8 cellular contexts compared by ENCODE assay signal in the genomic region with DNA sequence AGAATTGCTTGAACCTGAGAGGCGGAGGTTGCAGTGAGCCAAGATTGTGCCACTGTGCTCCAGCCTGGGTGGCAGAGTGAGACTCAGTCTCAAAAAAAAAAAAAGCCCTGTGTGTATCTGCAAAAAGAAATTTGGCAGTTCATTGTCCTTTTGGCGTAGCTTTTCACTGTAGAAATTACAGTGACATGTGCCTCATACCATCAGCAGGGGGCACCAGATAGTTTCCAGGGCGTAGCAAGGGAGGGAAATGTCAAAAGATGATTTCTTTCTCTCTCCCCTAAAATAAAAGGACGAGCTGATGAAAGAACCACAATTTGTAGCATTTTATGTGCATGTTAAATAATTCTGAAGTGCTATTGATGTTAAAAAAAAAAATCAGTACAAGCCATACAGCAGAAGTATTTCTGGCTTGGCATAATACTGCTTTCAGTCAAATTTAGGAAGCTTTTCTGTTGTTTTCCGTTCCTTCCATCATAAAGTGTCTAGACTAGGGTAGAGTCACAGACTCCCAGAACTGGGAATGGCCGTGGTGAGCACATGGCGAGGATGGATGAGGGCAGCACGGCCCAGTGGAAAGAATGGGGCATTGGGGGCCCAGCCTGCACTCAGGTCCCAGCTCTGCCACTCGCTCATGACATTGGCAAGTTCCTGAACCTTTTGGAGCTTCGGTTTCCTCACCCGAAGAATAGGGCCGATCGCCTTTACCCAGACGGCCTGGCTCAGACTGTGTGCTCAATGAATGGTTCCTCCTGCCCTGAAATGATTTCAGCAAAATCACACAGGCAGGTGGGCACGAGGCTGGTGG. TPM values are rescaled to one million over a fixed set of nuclear protein-coding genes. Genes with fewer than 3 reads are reported as not detected.
DNase-seq lines count a peak whose midpoint lies in the region; ATAC-seq and TF ChIP-seq lines count a peak whose summit lies in the region.

No MANE protein-coding gene starts in this region.

- no peaks in the 10 kb centered on the region for H3K27me3 ChIP-seq in CD8-positive, alpha-beta memory T cell (ENCODE audit: insufficient read depth, low read length, poor library complexity, severe bottlenecking)
- H3K27me3 ChIP-seq in Panc1 (ENCODE audit: control insufficient read depth, insufficient read depth, low read length) (no peaks in the 10 kb centered on the region), foreskin keratinocyte (no peaks in the 10 kb centered on the region), prostate gland (replicated peaks; ENCODE audit: insufficient read depth) (no peaks in the 10 kb centered on the region)

- ATAC-seq in Panc1 (no peak), foreskin keratinocyte (no peak), HG02759 (IDR thresholded peaks at IDR 0.05; ENCODE audit: unreplicated experiment) (no peak)

- H3K36me3 Mint-ChIP-seq in CD8-positive, alpha-beta memory T cell = peaks cover 0 to 28% (median 2%) of the 10 kb centered on the region in 3 donors
- H3K36me3 Mint-ChIP-seq in HFFc6 (ENCODE audit: low read depth) = peaks cover 8% of the 10 kb centered on the region
- peaks cover 57% of the 10 kb centered on the region for H3K36me3 Mint-ChIP-seq in activated T-helper 2 cell treated with anti-CD3 and anti-CD28 coated beads, Interferon-gamma antibody, Interleukin-2, Interleukin-4, amounts not matched to agents 10 μg/mL and 5 μg/mL and 100 μg/mL, durations not matched to agents 14 hours and 24 hours and 36 hours (ENCODE audit: low read depth)

- WGBS in prostate gland = 61% methylated on average over 15 of the region's 15 CpGs

- peaks cover 66 to 82% (median 80%) of the 10 kb centered on the region in 3 donors for H3K4me1 Mint-ChIP-seq in CD8-positive, alpha-beta memory T cell
- H3K4me1 Mint-ChIP-seq in HFFc6 (ENCODE audit: low read depth) = peaks cover 34% of the 10 kb centered on the region
- H3K4me1 Mint-ChIP-seq in activated T-helper 2 cell treated with anti-CD3 and anti-CD28 coated beads, Interferon-gamma antibody, Interleukin-2, Interleukin-4, amounts not matched to agents 10 μg/mL and 5 μg/mL and 100 μg/mL, durations not matched to agents 14 hours and 24 hours and 36 hours (ENCODE audit: low read depth) = peaks cover 59% of the 10 kb centered on the region

- no peaks in the 10 kb centered on the region for H3K9me3 ChIP-seq in CD8-positive, alpha-beta memory T cell (ENCODE audit: low read length)
- H3K9me3 ChIP-seq in Panc1 (ENCODE audit: control insufficient read depth, insufficient read depth, low read depth, low read length) = no peaks in the 10 kb centered on the region
- no peaks in the 10 kb centered on the region for H3K9me3 ChIP-seq in prostate gland

- peak overlapping the region; percentile 46 to 95 (median 78) for H3K4me3 Mint-ChIP-seq in CD8-positive, alpha-beta memory T cell
- peak overlapping the region; percentile 95 for H3K4me3 Mint-ChIP-seq in HFFc6
- H3K4me3 Mint-ChIP-seq in activated T-helper 2 cell treated with anti-CD3 and anti-CD28 coated beads, Interferon-gamma antibody, Interleukin-2, Interleukin-4, amounts not matched to agents 10 μg/mL and 5 μg/mL and 100 μg/mL, durations not matched to agents 14 hours and 24 hours and 36 hours (ENCODE audit: low read depth) = peak overlapping the region; percentile 96

- BruUV-seq in Panc1 (replicated peaks; lab: Mats Ljungman, UMichigan) = no TSS peak

- in situ Hi-C loops in Panc1 (cut with HindIII; ENCODE audit: low pct_unique_long_range_greater_than_20kb, low sequenced_read_pairs) = no loop called here

- POLR2A ChIA-PET in CD8-positive, alpha-beta memory T cell (lab: Charles Lee) = interaction anchor here (0.6 to 1.0 kb wide), 3 partner anchors 34 to 91 kb away, joined by 3 to 10 read pairs (median 4); a partner anchor contains a TSS
- POLR2A ChIA-PET in Panc1 (lab: Charles Lee) = interaction anchor here (0.6 kb wide), 1 partner anchor 114 kb away, joined by 4 read pairs; no protein-coding TSS in a partner anchor

- peaks cover 0 to 8% of the 10 kb centered on the region in 2 donors for H3K27me3 Mint-ChIP-seq in CD8-positive, alpha-beta memory T cell
- H3K27me3 Mint-ChIP-seq in HFFc6 (ENCODE audit: insufficient read depth) = peaks cover 6% of the 10 kb centered on the region
- no peaks in the 10 kb centered on the region for H3K27me3 Mint-ChIP-seq in activated T-helper 2 cell treated with anti-CD3 and anti-CD28 coated beads, Interferon-gamma antibody, Interleukin-2, Interleukin-4, amounts not matched to agents 10 μg/mL and 5 μg/mL and 100 μg/mL, durations not matched to agents 14 hours and 24 hours and 36 hours (ENCODE audit: low read depth)

- H3K4me3 ChIP-seq in CD8-positive, alpha-beta memory T cell (ENCODE audit: low read length) = peak overlapping the region; percentile 36
- H3K4me3 ChIP-seq in Panc1 (ENCODE audit: low read depth in 2 of 2, low read length in 2 of 2) = no peak overlapping the region
- no peak overlapping the region for H3K4me3 ChIP-seq in prostate gland

- H3K4me1 ChIP-seq in CD8-positive, alpha-beta memory T cell (ENCODE audit: insufficient read depth, low read length) = peaks cover 74% of the 10 kb centered on the region
- peaks cover 2% of the 10 kb centered on the region; the same call in 1 of the 2 replicates for H3K4me1 ChIP-seq in Panc1 (ENCODE audit: control insufficient read depth, insufficient read depth, low read length)
- H3K4me1 ChIP-seq in foreskin keratinocyte = no peaks in the 10 kb centered on the region
- H3K4me1 ChIP-seq in prostate gland (replicated peaks) = no peaks in the 10 kb centered on the region

- no peaks in the 10 kb centered on the region for H3K36me3 ChIP-seq in CD8-positive, alpha-beta memory T cell (ENCODE audit: insufficient read depth, low read length)
- H3K36me3 ChIP-seq in Panc1 (ENCODE audit: control insufficient read depth, insufficient read depth, low read length) (no peaks in the 10 kb centered on the region), prostate gland (no peaks in the 10 kb centered on the region)

- TF ChIP-seq CTCF in HFFc6 (IDR thresholded peaks at IDR 0.05) (peak; percentile 90), Panc1 (IDR thresholded peaks at IDR 0.05) (peak; percentile 85), foreskin keratinocyte (conservative IDR thresholded peaks at IDR 0.05) (peak; percentile 89), prostate gland (IDR thresholded peaks at IDR 0.05) (peak; percentile 65 to 82 (median 68))

- TF ChIP-seq POLR2A in prostate gland (IDR thresholded peaks at IDR 0.05) = no peak

- H3K27ac Mint-ChIP-seq in CD8-positive, alpha-beta memory T cell = peak overlapping the region; percentile 30 to 98 (median 90)
- H3K27ac Mint-ChIP-seq in HFFc6 = peak overlapping the region; percentile 93
- H3K27ac Mint-ChIP-seq in activated T-helper 2 cell treated with anti-CD3 and anti-CD28 coated beads, Interferon-gamma antibody, Interleukin-2, Interleukin-4, amounts not matched to agents 10 μg/mL and 5 μg/mL and 100 μg/mL, durations not matched to agents 14 hours and 24 hours and 36 hours = peak overlapping the region; percentile 94

- no peak overlapping the region for H3K27ac ChIP-seq in CD8-positive, alpha-beta memory T cell (ENCODE audit: low read depth, low read length)
- H3K27ac ChIP-seq in Panc1 (ENCODE audit: low read length) = no peak overlapping the region
- no peak overlapping the region for H3K27ac ChIP-seq in foreskin keratinocyte
- no peak overlapping the region for H3K27ac ChIP-seq in prostate gland

- peaks cover 0 to 3% (median 0%) of the 10 kb centered on the region in 5 donors for H3K9me3 Mint-ChIP-seq in CD8-positive, alpha-beta memory T cell
- no peaks in the 10 kb centered on the region for H3K9me3 Mint-ChIP-seq in HFFc6
- H3K9me3 Mint-ChIP-seq in activated T-helper 2 cell treated with anti-CD3 and anti-CD28 coated beads, Interferon-gamma antibody, Interleukin-2, Interleukin-4, amounts not matched to agents 10 μg/mL and 5 μg/mL and 100 μg/mL, durations not matched to agents 14 hours and 24 hours and 36 hours = no peaks in the 10 kb centered on the region

- intact Hi-C loops in Panc1 (cut with micrococcal nuclease; ENCODE audit: unreplicated experiment) (no loop called here), prostate gland (cut with DNase I) (loop anchor here (2.0 kb wide), 1 partner anchor 288 kb away; no protein-coding TSS in a partner anchor)
- intact Hi-C loops in activated T-helper 2 cell treated with anti-CD3 and anti-CD28 coated beads, Interferon-gamma antibody, Interleukin-2, Interleukin-4, amounts not matched to agents 10 μg/mL and 5 μg/mL and 100 μg/mL, durations not matched to agents 14 hours and 24 hours and 36 hours (cut with micrococcal nuclease) = loop anchor here (1.0 to 5.0 kb wide), 5 partner anchors 150 to 570 kb away; a partner anchor contains a TSS

- peak; percentile 43 to 78 (median 61) for DNase-seq in CD8-positive, alpha-beta memory T cell
- DNase-seq in HFFc6 (peak; percentile 60), Panc1 (ENCODE audit: low read depth, low spot score) (peak; percentile 35), foreskin keratinocyte (peak in 1 of 2 donors; percentile 37), prostate gland (ENCODE audit: low spot score) (peak; percentile 37), UCSD-AML1 (lab: John Stamatoyannopoulos, UW; ENCODE audit: unreplicated experiment) (no peak)
- DNase-seq in activated T-helper 2 cell treated with anti-CD3 and anti-CD28 coated beads, Interferon-gamma antibody, Interleukin-2, Interleukin-4, amounts not matched to agents 10 μg/mL and 5 μg/mL and 100 μg/mL, durations not matched to agents 14 hours and 24 hours and 36 hours (ENCODE audit: low spot score) = peak; percentile 65

- CTCF ChIA-PET in CD8-positive, alpha-beta memory T cell (lab: Charles Lee) = interaction anchor here (0.8 to 3.2 kb wide), 43 partner anchors 9 to 587 kb away, joined by 3 to 102 read pairs (median 4); a partner anchor contains a TSS
- CTCF ChIA-PET in Panc1 (lab: Charles Lee) = interaction anchor here (0.5 to 1.0 kb wide), 8 partner anchors 13 to 299 kb away, joined by 3 to 6 read pairs (median 3); no protein-coding TSS in a partner anchor

RNA-seq across cellular contexts. Expression of a gene that starts 33.3 kb away (rescaled TPM):
- 10 to 100 TPM; 34.5 to 36.1 TPM for total RNA-seq in CD8-positive, alpha-beta memory T cell
- polyA plus RNA-seq in CD8-positive, alpha-beta memory T cell = 20.3 TPM
- total RNA-seq in HFFc6 (2021; fragmentation: NEBNext Ultra II Directional; extraction: Animal tissue kit (Norgen Biotek cat#: 25700)) = 10 to 100 TPM; 73.8 to 87.2 (median 79.5) TPM
- total RNA-seq in Panc1 (2021; ENCODE audit: unreplicated experiment) = 65.7 TPM
- polyA plus RNA-seq in Panc1 (2012; ENCODE audit: insufficient read length) = 45.7 TPM
- 130 and 131 TPM in 2 replicates for total RNA-seq in activated T-helper 2 cell treated with anti-CD3 and anti-CD28 coated beads, Interferon-gamma antibody, Interleukin-2, Interleukin-4, amounts not matched to agents 10 μg/mL and 5 μg/mL and 100 μg/mL, durations not matched to agents 14 hours and 24 hours and 36 hours
- total RNA-seq in foreskin keratinocyte = 14.5 and 19.7 TPM in 2 replicates
- polyA plus RNA-seq in foreskin keratinocyte = 8.7 and 11.3 TPM in 2 replicates
- total RNA-seq in prostate gland = 10 to 100 TPM in 1 of 2 donors, 1 to 10 TPM in 1; 3.9 to 10.2 TPM

RNA-seq across cellular contexts. Expression of a gene that starts 59.8 kb away (rescaled TPM):
- 1 to 10 TPM in 1 of 2 experiments, under 1 TPM in 1; 0.91 to 2.0 TPM for total RNA-seq in CD8-positive, alpha-beta memory T cell
- polyA plus RNA-seq in CD8-positive, alpha-beta memory T cell = 3.7 TPM
- total RNA-seq in HFFc6 (2021; fragmentation: NEBNext Ultra II Directional; extraction: Animal tissue kit (Norgen Biotek cat#: 25700)) = 1 to 10 TPM; 1.4 to 2.4 (median 2.0) TPM
- 2.2 TPM for total RNA-seq in Panc1 (2021; ENCODE audit: unreplicated experiment)
- polyA plus RNA-seq in Panc1 (2012; ENCODE audit: insufficient read length) = 2.9 TPM
- total RNA-seq in activated T-helper 2 cell treated with anti-CD3 and anti-CD28 coated beads, Interferon-gamma antibody, Interleukin-2, Interleukin-4, amounts not matched to agents 10 μg/mL and 5 μg/mL and 100 μg/mL, durations not matched to agents 14 hours and 24 hours and 36 hours = 3.2 and 3.5 TPM in 2 replicates
- 0.41 and 0.60 TPM in 2 replicates for total RNA-seq in foreskin keratinocyte
- 0.46 and 0.49 TPM in 2 replicates for polyA plus RNA-seq in foreskin keratinocyte
- 10 to 100 TPM; 11.7 to 17.8 TPM for total RNA-seq in prostate gland
